ENCODE assay signal across 1 cellular context in genomic region chr19:19385131-19385899, GRCh38.
TF ChIP-seq lines count a peak whose summit lies in the region.

No MANE protein-coding gene starts in this region.

TF ChIP-seq in K562, 482 proteins besides CTCF, POLR2A, EP300 and RAD21 (continued from another document and continues in another):
- no peak for TF ChIP-seq NR0B1 (IDR thresholded peaks at IDR 0.05; ENCODE audit: partially characterized antibody)
- TF ChIP-seq HSF4 (CRISPR knock-in tag; IDR thresholded peaks at IDR 0.05; ENCODE audit: borderline replicate concordance), result no peak
- no peak for TF ChIP-seq ZNF324 (CRISPR knock-in tag; IDR thresholded peaks at IDR 0.05)
- TF ChIP-seq PTRF (tag; IDR thresholded peaks at IDR 0.05), result no peak
- 0 out of 2 replicates have a peak, but pooled peaks have one; percentile 5 for TF ChIP-seq DPF2 (IDR thresholded peaks at IDR 0.05)
- TF ChIP-seq YY1 (IDR thresholded peaks at IDR 0.05; ENCODE audit: borderline replicate concordance in 1 of 3, control insufficient read depth in 1 of 3, extremely low read depth in 1 of 3, insufficient read depth in 3 of 3, insufficient read length in 1 of 3, insufficient replicate concordance in 2 of 3, low read depth in 1 of 3, low read length in 2 of 3), result peak in 2 of 3 experiments; percentile 30 to 74
- no peak for TF ChIP-seq HDAC6 (IDR thresholded peaks at IDR 0.05; ENCODE audit: low read depth, low read length)
- TF ChIP-seq, protein P1, sequence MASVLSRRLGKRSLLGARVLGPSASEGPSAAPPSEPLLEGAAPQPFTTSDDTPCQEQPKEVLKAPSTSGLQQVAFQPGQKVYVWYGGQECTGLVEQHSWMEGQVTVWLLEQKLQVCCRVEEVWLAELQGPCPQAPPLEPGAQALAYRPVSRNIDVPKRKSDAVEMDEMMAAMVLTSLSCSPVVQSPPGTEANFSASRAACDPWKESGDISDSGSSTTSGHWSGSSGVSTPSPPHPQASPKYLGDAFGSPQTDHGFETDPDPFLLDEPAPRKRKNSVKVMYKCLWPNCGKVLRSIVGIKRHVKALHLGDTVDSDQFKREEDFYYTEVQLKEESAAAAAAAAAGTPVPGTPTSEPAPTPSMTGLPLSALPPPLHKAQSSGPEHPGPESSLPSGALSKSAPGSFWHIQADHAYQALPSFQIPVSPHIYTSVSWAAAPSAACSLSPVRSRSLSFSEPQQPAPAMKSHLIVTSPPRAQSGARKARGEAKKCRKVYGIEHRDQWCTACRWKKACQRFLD (CRISPR knock-in tag; IDR thresholded peaks at IDR 0.05), result peak; percentile 39; the same call in 1 of the 2 replicates
- TF ChIP-seq ESRRA (IDR thresholded peaks at IDR 0.05; ENCODE audit: borderline replicate concordance, low read depth), result no peak
- TF ChIP-seq FOXJ3 (CRISPR knock-in tag; IDR thresholded peaks at IDR 0.05), result no peak
- TF ChIP-seq, protein P2, sequence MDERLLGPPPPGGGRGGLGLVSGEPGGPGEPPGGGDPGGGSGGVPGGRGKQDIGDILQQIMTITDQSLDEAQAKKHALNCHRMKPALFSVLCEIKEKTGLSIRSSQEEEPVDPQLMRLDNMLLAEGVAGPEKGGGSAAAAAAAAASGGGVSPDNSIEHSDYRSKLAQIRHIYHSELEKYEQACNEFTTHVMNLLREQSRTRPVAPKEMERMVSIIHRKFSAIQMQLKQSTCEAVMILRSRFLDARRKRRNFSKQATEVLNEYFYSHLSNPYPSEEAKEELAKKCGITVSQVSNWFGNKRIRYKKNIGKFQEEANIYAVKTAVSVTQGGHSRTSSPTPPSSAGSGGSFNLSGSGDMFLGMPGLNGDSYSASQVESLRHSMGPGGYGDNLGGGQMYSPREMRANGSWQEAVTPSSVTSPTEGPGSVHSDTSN (CRISPR knock-in tag; IDR thresholded peaks at IDR 0.05; ENCODE audit: low read depth), result peak; percentile 99
- TF ChIP-seq, protein P2 (tag; conservative IDR thresholded peaks at IDR 0.05; ENCODE audit: low read depth), result peak; percentile 100
- peak; percentile 79; the same call in 1 of the 2 replicates for TF ChIP-seq ARID3A (IDR thresholded peaks at IDR 0.05; ENCODE audit: borderline replicate concordance, low read depth, low read length)
- peak; percentile 94 for TF ChIP-seq FOS (IDR thresholded peaks at IDR 0.05; ENCODE audit: extremely low read depth, insufficient read length)
- no peak for TF ChIP-seq EZH2 (IDR thresholded peaks at IDR 0.05; ENCODE audit: borderline replicate concordance, low read depth, low read length)
- peak in 1 of 2 experiments; percentile 56; a peak in 1 of 4 replicates for TF ChIP-seq NONO (IDR thresholded peaks at IDR 0.05; ENCODE audit: low read depth in 2 of 2, low read length in 1 of 2)
- TF ChIP-seq ATF1 (CRISPR knock-in tag; IDR thresholded peaks at IDR 0.05), result no peak; the same call in 1 of the 2 replicates
- TF ChIP-seq ATF1 (tag; IDR thresholded peaks at IDR 0.05), result peak; percentile 95
- TF ChIP-seq NFIC (IDR thresholded peaks at IDR 0.05), result no peak
- peak; percentile 98 for TF ChIP-seq ZFX (CRISPR knock-in tag; IDR thresholded peaks at IDR 0.05)
- TF ChIP-seq, protein P3, sequence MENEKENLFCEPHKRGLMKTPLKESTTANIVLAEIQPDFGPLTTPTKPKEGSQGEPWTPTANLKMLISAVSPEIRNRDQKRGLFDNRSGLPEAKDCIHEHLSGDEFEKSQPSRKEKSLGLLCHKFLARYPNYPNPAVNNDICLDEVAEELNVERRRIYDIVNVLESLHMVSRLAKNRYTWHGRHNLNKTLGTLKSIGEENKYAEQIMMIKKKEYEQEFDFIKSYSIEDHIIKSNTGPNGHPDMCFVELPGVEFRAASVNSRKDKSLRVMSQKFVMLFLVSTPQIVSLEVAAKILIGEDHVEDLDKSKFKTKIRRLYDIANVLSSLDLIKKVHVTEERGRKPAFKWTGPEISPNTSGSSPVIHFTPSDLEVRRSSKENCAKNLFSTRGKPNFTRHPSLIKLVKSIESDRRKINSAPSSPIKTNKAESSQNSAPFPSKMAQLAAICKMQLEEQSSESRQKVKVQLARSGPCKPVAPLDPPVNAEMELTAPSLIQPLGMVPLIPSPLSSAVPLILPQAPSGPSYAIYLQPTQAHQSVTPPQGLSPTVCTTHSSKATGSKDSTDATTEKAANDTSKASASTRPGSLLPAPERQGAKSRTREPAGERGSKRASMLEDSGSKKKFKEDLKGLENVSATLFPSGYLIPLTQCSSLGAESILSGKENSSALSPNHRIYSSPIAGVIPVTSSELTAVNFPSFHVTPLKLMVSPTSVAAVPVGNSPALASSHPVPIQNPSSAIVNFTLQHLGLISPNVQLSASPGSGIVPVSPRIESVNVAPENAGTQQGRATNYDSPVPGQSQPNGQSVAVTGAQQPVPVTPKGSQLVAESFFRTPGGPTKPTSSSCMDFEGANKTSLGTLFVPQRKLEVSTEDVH (IDR thresholded peaks at IDR 0.05; ENCODE audit: low read depth, partially characterized antibody), result peak; percentile 70
- peak; percentile 69; the same call in 1 of the 2 replicates for TF ChIP-seq GATAD2A (IDR thresholded peaks at IDR 0.05)
- peak; percentile 77; the same call in 1 of the 2 replicates for TF ChIP-seq RREB1 (CRISPR knock-in tag; IDR thresholded peaks at IDR 0.05)
- TF ChIP-seq ZNF778 (CRISPR knock-in tag; IDR thresholded peaks at IDR 0.05), result no peak
- TF ChIP-seq, protein P4, sequence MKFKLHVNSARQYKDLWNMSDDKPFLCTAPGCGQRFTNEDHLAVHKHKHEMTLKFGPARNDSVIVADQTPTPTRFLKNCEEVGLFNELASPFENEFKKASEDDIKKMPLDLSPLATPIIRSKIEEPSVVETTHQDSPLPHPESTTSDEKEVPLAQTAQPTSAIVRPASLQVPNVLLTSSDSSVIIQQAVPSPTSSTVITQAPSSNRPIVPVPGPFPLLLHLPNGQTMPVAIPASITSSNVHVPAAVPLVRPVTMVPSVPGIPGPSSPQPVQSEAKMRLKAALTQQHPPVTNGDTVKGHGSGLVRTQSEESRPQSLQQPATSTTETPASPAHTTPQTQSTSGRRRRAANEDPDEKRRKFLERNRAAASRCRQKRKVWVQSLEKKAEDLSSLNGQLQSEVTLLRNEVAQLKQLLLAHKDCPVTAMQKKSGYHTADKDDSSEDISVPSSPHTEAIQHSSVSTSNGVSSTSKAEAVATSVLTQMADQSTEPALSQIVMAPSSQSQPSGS (CRISPR knock-in tag; IDR thresholded peaks at IDR 0.05), result no peak
- peak; percentile 92 for TF ChIP-seq ERF (CRISPR knock-in tag; IDR thresholded peaks at IDR 0.05)
- TF ChIP-seq JUN (IDR thresholded peaks at IDR 0.05; ENCODE audit: borderline replicate concordance, low read depth, low read length), result peak; percentile 18; the same call in 1 of the 2 replicates
- TF ChIP-seq JUN (CRISPR knock-in tag; IDR thresholded peaks at IDR 0.05; ENCODE audit: borderline replicate concordance), result no peak
- peak; percentile 81 for TF ChIP-seq CREB1 (IDR thresholded peaks at IDR 0.05)
- peak; percentile 94 for TF ChIP-seq CREB1 (CRISPR knock-in tag; IDR thresholded peaks at IDR 0.05)
- peak; percentile 50; the same call in 1 of the 2 replicates for TF ChIP-seq E2F4 (CRISPR knock-in tag; IDR thresholded peaks at IDR 0.05; ENCODE audit: low read depth)
- no peak for TF ChIP-seq HOXB6 (CRISPR knock-in tag; IDR thresholded peaks at IDR 0.05; ENCODE audit: borderline replicate concordance)
- peak; percentile 97 for TF ChIP-seq RFX5 (IDR thresholded peaks at IDR 0.05; ENCODE audit: low read depth, low read length)
- no peak for TF ChIP-seq KLF10 (CRISPR knock-in tag; IDR thresholded peaks at IDR 0.05)
- TF ChIP-seq, protein P5, sequence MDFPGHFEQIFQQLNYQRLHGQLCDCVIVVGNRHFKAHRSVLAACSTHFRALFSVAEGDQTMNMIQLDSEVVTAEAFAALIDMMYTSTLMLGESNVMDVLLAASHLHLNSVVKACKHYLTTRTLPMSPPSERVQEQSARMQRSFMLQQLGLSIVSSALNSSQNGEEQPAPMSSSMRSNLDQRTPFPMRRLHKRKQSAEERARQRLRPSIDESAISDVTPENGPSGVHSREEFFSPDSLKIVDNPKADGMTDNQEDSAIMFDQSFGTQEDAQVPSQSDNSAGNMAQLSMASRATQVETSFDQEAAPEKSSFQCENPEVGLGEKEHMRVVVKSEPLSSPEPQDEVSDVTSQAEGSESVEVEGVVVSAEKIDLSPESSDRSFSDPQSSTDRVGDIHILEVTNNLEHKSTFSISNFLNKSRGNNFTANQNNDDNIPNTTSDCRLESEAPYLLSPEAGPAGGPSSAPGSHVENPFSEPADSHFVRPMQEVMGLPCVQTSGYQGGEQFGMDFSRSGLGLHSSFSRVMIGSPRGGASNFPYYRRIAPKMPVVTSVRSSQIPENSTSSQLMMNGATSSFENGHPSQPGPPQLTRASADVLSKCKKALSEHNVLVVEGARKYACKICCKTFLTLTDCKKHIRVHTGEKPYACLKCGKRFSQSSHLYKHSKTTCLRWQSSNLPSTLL (IDR thresholded peaks at IDR 0.05), result no peak
- TF ChIP-seq POLR2AphosphoS5 (IDR thresholded peaks at IDR 0.05; ENCODE audit: control insufficient read depth, insufficient read depth, low read depth, low read length), result peak; percentile 83
- peak; percentile 64; the same call in 1 of the 2 replicates for TF ChIP-seq ZNF707 (CRISPR knock-in tag; conservative IDR thresholded peaks at IDR 0.05)
- no peak for TF ChIP-seq NUFIP1 (IDR thresholded peaks at IDR 0.05; ENCODE audit: partially characterized antibody)
- TF ChIP-seq TCF3 (CRISPR knock-in tag; IDR thresholded peaks at IDR 0.05), result peak; percentile 14; the same call in 1 of the 2 replicates
- peak; percentile 49; the same call in 1 of the 2 replicates for TF ChIP-seq KDM2B (CRISPR knock-in tag; IDR thresholded peaks at IDR 0.05)
- peak; percentile 70 for TF ChIP-seq RB1 (IDR thresholded peaks at IDR 0.05; ENCODE audit: low read depth)
